31 cellular contexts compared by ENCODE assay signal in the genomic region with DNA sequence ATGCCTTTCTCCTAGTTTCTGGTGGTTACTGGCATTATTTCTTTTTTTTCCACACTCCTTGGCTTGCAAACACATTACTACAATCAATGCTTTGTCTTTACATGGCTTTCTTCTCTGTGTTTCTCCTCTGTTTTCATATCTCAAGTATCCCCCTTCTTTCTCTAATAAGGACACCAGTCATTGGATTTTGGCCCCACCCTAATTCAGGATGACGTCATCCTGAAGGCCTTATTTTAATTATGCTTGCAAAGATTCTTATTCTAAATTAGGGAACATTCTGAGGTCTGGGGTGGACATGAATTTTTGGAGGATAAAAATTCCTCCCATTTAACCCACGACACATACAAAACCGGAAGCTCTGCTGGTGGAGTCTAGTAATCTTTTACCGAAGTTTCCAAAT.
"Had no signal": no experiment of that assay in that cellular context is flagged by ENCODE, and none has a peak within 500 bp of the region (broad histone marks: within the 10 kb centered on the region; RNA-seq: fewer than 3 reads in every experiment).

No MANE protein-coding gene starts in this region.

- DNase-seq: activated B cell treated with CpG ODN at 0.5 μM for 24 hours; activated CD4-positive, alpha-beta memory T cell treated with anti-CD3 and anti-CD28 coated beads, Interleukin-2, amount 10 ng/mL, durations not matched to agents 7 days and 5 days; activated CD4-positive, alpha-beta T cell treated with anti-CD3 and anti-CD28 coated beads for 4 hours; activated CD4-positive, alpha-beta T cell treated with anti-CD3 and anti-CD28 coated beads, Interleukin-2, amount 10 ng/mL, durations not matched to agents 24 days and 14 days; activated CD4-positive, alpha-beta T cell treated with anti-CD3 and anti-CD28 coated beads, Interleukin-2, amount 50 U/mL, for 1 hour; activated CD4-positive, alpha-beta T cell treated with anti-CD3 and anti-CD28 coated beads, Interleukin-2, amount 50 U/mL, for 48 hours; activated CD4-positive, CD25-positive, alpha-beta regulatory T cell treated with anti-CD3 and anti-CD28 coated beads, Interleukin-2, amount 50 U/mL, for 72 hours; activated CD8-positive, alpha-beta memory T cell treated with anti-CD3 and anti-CD28 coated beads for 24 hours; activated CD8-positive, alpha-beta memory T cell treated with anti-CD3 and anti-CD28 coated beads, Interleukin-2, amount 10 ng/mL, durations not matched to agents 7 days and 5 days; activated CD8-positive, alpha-beta memory T cell treated with anti-CD3 and anti-CD28 coated beads, Interleukin-2, amount 50 U/mL, for 48 hours; activated CD8-positive, alpha-beta T cell treated with anti-CD3 and anti-CD28 coated beads, Interleukin-2, amount 10 ng/mL, durations not matched to agents 7 days and 5 days; activated effector memory CD4-positive, alpha-beta T cell treated with Interleukin-2 at 50 U/mL for 16 hours; activated gamma-delta T cell; activated naive CD4-positive, alpha-beta T cell treated with anti-CD3 and anti-CD28 coated beads, Interleukin-2, amount 10 ng/mL, durations not matched to agents 7 days and 5 days; activated naive CD4-positive, alpha-beta T cell treated with Interleukin-2 at 50 U/mL for 16 hours; activated naive CD8-positive, alpha-beta T cell treated with anti-CD3 and anti-CD28 coated beads, Interleukin-2, amount 10 ng/mL, durations not matched to agents 7 days and 5 days; activated naive CD8-positive, alpha-beta T cell treated with anti-CD3 and anti-CD28 coated beads, Interleukin-2, amount 50 U/mL, for 24 hours; activated T-cell treated with anti-CD3 and anti-CD28 coated beads, Interleukin-2, amount 50 U/mL, for 24 hours; activated T-cell treated with anti-CD3 and anti-CD28 coated beads, Interleukin-2, amount 50 U/mL, for 48 hours; amygdala; anterior cingulate cortex; caudate nucleus; cerebellar nuclear complex; T-helper 1 cell; T-helper 2 cell; T-helper 9 cell had no signal

- H3K36me3 ChIP-seq: ascending aorta, cardiac muscle cell had no signal

- H3K9me3 ChIP-seq: ascending aorta had no signal

- H3K27me3 ChIP-seq: ascending aorta, cardiac muscle cell had no signal

- H3K4me1 ChIP-seq: ascending aorta had no signal

- H3K4me3 ChIP-seq: ascending aorta, cardiac muscle cell had no signal

- ATAC-seq: activated CD8-positive, alpha-beta memory T cell treated with anti-CD3 and anti-CD28 coated beads, Interleukin-2, amount 10 ng/mL, durations not matched to agents 7 days and 5 days; activated CD8-positive, alpha-beta T cell treated with anti-CD3 and anti-CD28 coated beads, Interleukin-2, amount 10 ng/mL, durations not matched to agents 7 days and 5 days; activated naive CD8-positive, alpha-beta T cell treated with anti-CD3 and anti-CD28 coated beads, Interleukin-2, amount 50 U/mL, for 24 hours had no signal

- H3K27ac ChIP-seq: ascending aorta, cardiac muscle cell, VCaP had no signal

- FAIRE-seq: bronchial epithelial cell, TTC549 had no signal
